1 cellular context compared by ENCODE assay signal in the genomic region with DNA sequence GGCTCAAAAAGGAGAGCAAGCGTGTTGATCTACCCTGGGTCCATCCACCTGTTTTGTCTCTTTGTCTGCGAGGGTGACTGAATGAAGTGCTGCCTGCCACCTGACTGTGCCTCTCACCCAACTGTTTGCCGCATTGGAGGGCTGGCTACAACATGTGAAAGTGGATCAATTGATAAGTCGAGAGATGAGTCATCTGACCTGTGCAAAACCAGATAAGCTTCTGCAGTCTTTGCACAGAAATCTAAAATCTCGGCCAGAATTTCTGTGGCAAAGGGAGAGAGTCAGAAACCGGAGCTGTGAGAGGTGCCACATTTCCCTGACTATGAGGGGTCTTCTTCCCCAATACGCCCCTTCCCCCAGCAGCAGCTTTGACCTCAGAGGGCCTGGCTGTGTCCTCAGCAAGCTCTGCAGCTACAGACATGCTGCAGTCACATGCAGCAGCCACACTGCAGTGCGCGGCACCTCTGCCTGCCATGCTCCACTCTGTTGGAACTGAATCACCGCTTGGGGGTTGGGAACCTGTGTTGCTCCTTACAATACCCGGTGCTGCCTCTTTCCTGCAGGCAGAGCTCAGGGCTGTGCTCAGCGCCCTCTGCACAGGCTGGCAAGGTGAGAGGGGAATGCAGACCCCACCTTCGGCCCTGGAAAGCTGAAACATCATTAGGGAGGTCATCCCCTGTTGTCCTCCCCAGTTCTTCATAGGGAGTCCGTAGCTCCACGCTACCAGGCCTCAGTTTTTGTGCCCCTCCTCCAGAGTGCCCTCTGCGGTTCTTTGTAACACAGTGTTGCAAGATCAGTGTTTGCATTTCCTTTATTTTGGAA.
TF ChIP-seq lines count a peak whose summit lies in the region.

No MANE protein-coding gene starts in this region.

TF ChIP-seq in K562, 482 proteins besides CTCF, POLR2A, EP300 and RAD21 (continued from another document and continues in another):
- TF ChIP-seq, protein P1, sequence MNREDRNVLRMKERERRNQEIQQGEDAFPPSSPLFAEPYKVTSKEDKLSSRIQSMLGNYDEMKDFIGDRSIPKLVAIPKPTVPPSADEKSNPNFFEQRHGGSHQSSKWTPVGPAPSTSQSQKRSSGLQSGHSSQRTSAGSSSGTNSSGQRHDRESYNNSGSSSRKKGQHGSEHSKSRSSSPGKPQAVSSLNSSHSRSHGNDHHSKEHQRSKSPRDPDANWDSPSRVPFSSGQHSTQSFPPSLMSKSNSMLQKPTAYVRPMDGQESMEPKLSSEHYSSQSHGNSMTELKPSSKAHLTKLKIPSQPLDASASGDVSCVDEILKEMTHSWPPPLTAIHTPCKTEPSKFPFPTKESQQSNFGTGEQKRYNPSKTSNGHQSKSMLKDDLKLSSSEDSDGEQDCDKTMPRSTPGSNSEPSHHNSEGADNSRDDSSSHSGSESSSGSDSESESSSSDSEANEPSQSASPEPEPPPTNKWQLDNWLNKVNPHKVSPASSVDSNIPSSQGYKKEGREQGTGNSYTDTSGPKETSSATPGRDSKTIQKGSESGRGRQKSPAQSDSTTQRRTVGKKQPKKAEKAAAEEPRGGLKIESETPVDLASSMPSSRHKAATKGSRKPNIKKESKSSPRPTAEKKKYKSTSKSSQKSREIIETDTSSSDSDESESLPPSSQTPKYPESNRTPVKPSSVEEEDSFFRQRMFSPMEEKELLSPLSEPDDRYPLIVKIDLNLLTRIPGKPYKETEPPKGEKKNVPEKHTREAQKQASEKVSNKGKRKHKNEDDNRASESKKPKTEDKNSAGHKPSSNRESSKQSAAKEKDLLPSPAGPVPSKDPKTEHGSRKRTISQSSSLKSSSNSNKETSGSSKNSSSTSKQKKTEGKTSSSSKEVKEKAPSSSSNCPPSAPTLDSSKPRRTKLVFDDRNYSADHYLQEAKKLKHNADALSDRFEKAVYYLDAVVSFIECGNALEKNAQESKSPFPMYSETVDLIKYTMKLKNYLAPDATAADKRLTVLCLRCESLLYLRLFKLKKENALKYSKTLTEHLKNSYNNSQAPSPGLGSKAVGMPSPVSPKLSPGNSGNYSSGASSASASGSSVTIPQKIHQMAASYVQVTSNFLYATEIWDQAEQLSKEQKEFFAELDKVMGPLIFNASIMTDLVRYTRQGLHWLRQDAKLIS (CRISPR knock-in tag; IDR thresholded peaks at IDR 0.05) = no peak
- TF ChIP-seq, protein P2, sequence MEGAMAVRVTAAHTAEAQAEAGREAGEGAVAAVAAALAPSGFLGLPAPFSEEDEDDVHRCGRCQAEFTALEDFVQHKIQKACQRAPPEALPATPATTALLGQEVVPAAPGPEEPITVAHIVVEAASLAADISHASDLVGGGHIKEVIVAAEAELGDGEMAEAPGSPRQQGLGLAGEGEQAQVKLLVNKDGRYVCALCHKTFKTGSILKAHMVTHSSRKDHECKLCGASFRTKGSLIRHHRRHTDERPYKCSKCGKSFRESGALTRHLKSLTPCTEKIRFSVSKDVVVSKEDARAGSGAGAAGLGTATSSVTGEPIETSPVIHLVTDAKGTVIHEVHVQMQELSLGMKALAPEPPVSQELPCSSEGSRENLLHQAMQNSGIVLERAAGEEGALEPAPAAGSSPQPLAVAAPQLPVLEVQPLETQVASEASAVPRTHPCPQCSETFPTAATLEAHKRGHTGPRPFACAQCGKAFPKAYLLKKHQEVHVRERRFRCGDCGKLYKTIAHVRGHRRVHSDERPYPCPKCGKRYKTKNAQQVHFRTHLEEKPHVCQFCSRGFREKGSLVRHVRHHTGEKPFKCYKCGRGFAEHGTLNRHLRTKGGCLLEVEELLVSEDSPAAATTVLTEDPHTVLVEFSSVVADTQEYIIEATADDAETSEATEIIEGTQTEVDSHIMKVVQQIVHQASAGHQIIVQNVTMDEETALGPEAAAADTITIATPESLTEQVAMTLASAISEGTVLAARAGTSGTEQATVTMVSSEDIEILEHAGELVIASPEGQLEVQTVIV (CRISPR knock-in tag; IDR thresholded peaks at IDR 0.05; ENCODE audit: borderline replicate concordance) = no peak
- TF ChIP-seq MCM7 (IDR thresholded peaks at IDR 0.05) (no peak), NCOA6 (IDR thresholded peaks at IDR 0.05) (no peak), CBX3 (IDR thresholded peaks at IDR 0.05; ENCODE audit: borderline replicate concordance in 1 of 2, low read length in 2 of 2) (no peak), RBM34 (IDR thresholded peaks at IDR 0.05; ENCODE audit: borderline replicate concordance, insufficient read depth, low read length) (no peak), ARID2 (IDR thresholded peaks at IDR 0.05) (no peak), FIP1L1 (IDR thresholded peaks at IDR 0.05; ENCODE audit: low read depth, low read length, poor library complexity, severe bottlenecking) (no peak), FOXM1 (IDR thresholded peaks at IDR 0.05; ENCODE audit: low read depth) (peak; percentile 25; the same call in 1 of the 2 replicates), FOXM1 (CRISPR knock-in tag; IDR thresholded peaks at IDR 0.05; ENCODE audit: low read depth) (no peak), PHF8 (IDR thresholded peaks at IDR 0.05; ENCODE audit: borderline replicate concordance, low read length) (no peak), HNRNPK (IDR thresholded peaks at IDR 0.05; ENCODE audit: low read depth, low read length, poor library complexity, severe bottlenecking) (no peak), ZNF57 (CRISPR knock-in tag; IDR thresholded peaks at IDR 0.05) (no peak), MECOM (CRISPR knock-in tag; IDR thresholded peaks at IDR 0.05) (no peak), SRSF1 (IDR thresholded peaks at IDR 0.05; ENCODE audit: low read depth, low read length) (no peak), NRF1 (conservative IDR thresholded peaks at IDR 0.05 in 1 of 2, IDR thresholded peaks at IDR 0.05 in 1 of 2) (no peak), ZC3H8 (IDR thresholded peaks at IDR 0.05) (no peak), ZNF696 (CRISPR knock-in tag; conservative IDR thresholded peaks at IDR 0.05) (no peak), ZNF143 (CRISPR knock-in tag; IDR thresholded peaks at IDR 0.05) (no peak), ATF1 (CRISPR knock-in tag; IDR thresholded peaks at IDR 0.05) (no peak), ATF1 (tag; IDR thresholded peaks at IDR 0.05) (no peak), ZKSCAN3 (CRISPR knock-in tag; IDR thresholded peaks at IDR 0.05) (no peak), NR4A1 (CRISPR knock-in tag; IDR thresholded peaks at IDR 0.05) (no peak), NR4A1 (tag; IDR thresholded peaks at IDR 0.05) (no peak), ZNF23 (CRISPR knock-in tag; IDR thresholded peaks at IDR 0.05) (no peak), SMARCE1 (IDR thresholded peaks at IDR 0.05) (peak; percentile 95), ESRRB (CRISPR knock-in tag; IDR thresholded peaks at IDR 0.05; ENCODE audit: borderline replicate concordance) (no peak), RAD51 (IDR thresholded peaks at IDR 0.05; ENCODE audit: borderline replicate concordance, low read depth) (no peak), HDAC2 (IDR thresholded peaks at IDR 0.05) (peak; percentile 79; the same call in 1 of the 2 replicates), YBX1 (IDR thresholded peaks at IDR 0.05) (no peak), NR2C1 (IDR thresholded peaks at IDR 0.05) (no peak), NR2C1 (tag; IDR thresholded peaks at IDR 0.05) (no peak)
- TF ChIP-seq, protein P3, sequence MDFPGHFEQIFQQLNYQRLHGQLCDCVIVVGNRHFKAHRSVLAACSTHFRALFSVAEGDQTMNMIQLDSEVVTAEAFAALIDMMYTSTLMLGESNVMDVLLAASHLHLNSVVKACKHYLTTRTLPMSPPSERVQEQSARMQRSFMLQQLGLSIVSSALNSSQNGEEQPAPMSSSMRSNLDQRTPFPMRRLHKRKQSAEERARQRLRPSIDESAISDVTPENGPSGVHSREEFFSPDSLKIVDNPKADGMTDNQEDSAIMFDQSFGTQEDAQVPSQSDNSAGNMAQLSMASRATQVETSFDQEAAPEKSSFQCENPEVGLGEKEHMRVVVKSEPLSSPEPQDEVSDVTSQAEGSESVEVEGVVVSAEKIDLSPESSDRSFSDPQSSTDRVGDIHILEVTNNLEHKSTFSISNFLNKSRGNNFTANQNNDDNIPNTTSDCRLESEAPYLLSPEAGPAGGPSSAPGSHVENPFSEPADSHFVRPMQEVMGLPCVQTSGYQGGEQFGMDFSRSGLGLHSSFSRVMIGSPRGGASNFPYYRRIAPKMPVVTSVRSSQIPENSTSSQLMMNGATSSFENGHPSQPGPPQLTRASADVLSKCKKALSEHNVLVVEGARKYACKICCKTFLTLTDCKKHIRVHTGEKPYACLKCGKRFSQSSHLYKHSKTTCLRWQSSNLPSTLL (IDR thresholded peaks at IDR 0.05) = no peak
- TF ChIP-seq, protein P4, sequence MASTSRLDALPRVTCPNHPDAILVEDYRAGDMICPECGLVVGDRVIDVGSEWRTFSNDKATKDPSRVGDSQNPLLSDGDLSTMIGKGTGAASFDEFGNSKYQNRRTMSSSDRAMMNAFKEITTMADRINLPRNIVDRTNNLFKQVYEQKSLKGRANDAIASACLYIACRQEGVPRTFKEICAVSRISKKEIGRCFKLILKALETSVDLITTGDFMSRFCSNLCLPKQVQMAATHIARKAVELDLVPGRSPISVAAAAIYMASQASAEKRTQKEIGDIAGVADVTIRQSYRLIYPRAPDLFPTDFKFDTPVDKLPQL (IDR thresholded peaks at IDR 0.05; ENCODE audit: extremely low read depth, insufficient read length) = no peak
- TF ChIP-seq, protein P5, sequence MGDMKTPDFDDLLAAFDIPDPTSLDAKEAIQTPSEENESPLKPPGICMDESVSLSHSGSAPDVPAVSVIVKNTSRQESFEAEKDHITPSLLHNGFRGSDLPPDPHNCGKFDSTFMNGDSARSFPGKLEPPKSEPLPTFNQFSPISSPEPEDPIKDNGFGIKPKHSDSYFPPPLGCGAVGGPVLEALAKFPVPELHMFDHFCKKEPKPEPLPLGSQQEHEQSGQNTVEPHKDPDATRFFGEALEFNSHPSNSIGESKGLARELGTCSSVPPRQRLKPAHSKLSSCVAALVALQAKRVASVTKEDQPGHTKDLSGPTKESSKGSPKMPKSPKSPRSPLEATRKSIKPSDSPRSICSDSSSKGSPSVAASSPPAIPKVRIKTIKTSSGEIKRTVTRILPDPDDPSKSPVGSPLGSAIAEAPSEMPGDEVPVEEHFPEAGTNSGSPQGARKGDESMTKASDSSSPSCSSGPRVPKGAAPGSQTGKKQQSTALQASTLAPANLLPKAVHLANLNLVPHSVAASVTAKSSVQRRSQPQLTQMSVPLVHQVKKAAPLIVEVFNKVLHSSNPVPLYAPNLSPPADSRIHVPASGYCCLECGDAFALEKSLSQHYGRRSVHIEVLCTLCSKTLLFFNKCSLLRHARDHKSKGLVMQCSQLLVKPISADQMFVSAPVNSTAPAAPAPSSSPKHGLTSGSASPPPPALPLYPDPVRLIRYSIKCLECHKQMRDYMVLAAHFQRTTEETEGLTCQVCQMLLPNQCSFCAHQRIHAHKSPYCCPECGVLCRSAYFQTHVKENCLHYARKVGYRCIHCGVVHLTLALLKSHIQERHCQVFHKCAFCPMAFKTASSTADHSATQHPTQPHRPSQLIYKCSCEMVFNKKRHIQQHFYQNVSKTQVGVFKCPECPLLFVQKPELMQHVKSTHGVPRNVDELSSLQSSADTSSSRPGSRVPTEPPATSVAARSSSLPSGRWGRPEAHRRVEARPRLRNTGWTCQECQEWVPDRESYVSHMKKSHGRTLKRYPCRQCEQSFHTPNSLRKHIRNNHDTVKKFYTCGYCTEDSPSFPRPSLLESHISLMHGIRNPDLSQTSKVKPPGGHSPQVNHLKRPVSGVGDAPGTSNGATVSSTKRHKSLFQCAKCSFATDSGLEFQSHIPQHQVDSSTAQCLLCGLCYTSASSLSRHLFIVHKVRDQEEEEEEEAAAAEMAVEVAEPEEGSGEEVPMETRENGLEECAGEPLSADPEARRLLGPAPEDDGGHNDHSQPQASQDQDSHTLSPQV (IDR thresholded peaks at IDR 0.05) = no peak
- TF ChIP-seq, protein P6, sequence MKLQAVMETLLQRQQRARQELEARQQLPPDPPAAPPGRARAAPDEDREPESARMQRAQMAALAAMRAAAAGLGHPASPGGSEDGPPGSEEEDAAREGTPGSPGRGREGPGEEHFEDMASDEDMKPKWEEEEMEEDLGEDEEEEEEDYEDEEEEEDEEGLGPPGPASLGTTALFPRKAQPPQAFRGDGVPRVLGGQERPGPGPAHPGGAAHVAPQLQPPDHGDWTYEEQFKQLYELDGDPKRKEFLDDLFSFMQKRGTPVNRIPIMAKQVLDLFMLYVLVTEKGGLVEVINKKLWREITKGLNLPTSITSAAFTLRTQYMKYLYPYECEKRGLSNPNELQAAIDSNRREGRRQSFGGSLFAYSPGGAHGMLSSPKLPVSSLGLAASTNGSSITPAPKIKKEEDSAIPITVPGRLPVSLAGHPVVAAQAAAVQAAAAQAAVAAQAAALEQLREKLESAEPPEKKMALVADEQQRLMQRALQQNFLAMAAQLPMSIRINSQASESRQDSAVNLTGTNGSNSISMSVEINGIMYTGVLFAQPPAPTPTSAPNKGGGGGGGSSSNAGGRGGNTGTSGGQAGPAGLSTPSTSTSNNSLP (IDR thresholded peaks at IDR 0.05; ENCODE audit: borderline replicate concordance, low read depth, low read length) = no peak
- TF ChIP-seq, protein P7, sequence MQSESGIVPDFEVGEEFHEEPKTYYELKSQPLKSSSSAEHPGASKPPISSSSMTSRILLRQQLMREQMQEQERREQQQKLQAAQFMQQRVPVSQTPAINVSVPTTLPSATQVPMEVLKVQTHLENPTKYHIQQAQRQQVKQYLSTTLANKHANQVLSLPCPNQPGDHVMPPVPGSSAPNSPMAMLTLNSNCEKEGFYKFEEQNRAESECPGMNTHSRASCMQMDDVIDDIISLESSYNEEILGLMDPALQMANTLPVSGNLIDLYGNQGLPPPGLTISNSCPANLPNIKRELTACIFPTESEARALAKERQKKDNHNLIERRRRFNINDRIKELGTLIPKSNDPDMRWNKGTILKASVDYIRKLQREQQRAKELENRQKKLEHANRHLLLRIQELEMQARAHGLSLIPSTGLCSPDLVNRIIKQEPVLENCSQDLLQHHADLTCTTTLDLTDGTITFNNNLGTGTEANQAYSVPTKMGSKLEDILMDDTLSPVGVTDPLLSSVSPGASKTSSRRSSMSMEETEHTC (IDR thresholded peaks at IDR 0.05) = peak; percentile 60; the same call in 1 of the 2 replicates
- TF ChIP-seq, protein P8, sequence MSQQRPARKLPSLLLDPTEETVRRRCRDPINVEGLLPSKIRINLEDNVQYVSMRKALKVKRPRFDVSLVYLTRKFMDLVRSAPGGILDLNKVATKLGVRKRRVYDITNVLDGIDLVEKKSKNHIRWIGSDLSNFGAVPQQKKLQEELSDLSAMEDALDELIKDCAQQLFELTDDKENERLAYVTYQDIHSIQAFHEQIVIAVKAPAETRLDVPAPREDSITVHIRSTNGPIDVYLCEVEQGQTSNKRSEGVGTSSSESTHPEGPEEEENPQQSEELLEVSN (IDR thresholded peaks at IDR 0.05; ENCODE audit: borderline replicate concordance in 1 of 2, extremely low read depth in 1 of 2, insufficient read depth in 1 of 2, insufficient read length in 1 of 2, low read depth in 1 of 2, low read length in 1 of 2, poor library complexity in 1 of 2, severe bottlenecking in 1 of 2) = no peak
- TF ChIP-seq, protein P9, sequence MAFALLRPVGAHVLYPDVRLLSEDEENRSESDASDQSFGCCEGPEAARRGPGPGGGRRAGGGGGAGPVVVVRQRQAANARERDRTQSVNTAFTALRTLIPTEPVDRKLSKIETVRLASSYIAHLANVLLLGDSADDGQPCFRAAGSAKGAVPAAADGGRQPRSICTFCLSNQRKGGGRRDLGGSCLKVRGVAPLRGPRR (CRISPR knock-in tag; IDR thresholded peaks at IDR 0.05) = no peak
- TF ChIP-seq, protein P10, sequence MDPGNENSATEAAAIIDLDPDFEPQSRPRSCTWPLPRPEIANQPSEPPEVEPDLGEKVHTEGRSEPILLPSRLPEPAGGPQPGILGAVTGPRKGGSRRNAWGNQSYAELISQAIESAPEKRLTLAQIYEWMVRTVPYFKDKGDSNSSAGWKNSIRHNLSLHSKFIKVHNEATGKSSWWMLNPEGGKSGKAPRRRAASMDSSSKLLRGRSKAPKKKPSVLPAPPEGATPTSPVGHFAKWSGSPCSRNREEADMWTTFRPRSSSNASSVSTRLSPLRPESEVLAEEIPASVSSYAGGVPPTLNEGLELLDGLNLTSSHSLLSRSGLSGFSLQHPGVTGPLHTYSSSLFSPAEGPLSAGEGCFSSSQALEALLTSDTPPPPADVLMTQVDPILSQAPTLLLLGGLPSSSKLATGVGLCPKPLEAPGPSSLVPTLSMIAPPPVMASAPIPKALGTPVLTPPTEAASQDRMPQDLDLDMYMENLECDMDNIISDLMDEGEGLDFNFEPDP (CRISPR knock-in tag; IDR thresholded peaks at IDR 0.05) = no peak
